14 cellular contexts compared by ENCODE assay signal in genomic region chr12:97595936-97596335, GRCh38.
"Had no signal": no experiment of that assay in that cellular context is flagged by ENCODE, and none has a peak within 500 bp of the region (broad histone marks: within the 10 kb centered on the region; RNA-seq: fewer than 3 reads in every experiment).

No MANE protein-coding gene starts in this region.

- H3K4me3 ChIP-seq: dorsolateral prefrontal cortex, gastrocnemius medialis, tibial nerve had no signal

- H3K27me3 ChIP-seq: brain microvascular endothelial cell, gastrocnemius medialis, tibial nerve had no signal

- H3K27ac ChIP-seq: brain microvascular endothelial cell, dorsolateral prefrontal cortex, gastrocnemius medialis, tibial nerve had no signal

- H3K27ac Mint-ChIP-seq: activated naive CD4-positive, alpha-beta T cell treated with anti-CD3 and anti-CD28 coated beads, Interleukin-2, amount 50 U/mL, for 24 hours; stimulated activated naive B cell treated with anti-CD40 and anti-IgM and Interleukin-4, amounts not matched to agents 10 μg/mL and 1 μg/mL and 100 μg/mL, for 72 hours; T-helper 17 cell had no signal

- H3K4me1 ChIP-seq: gastrocnemius medialis, tibial nerve had no signal

- ATAC-seq: gastrocnemius medialis; sciatic nerve; stimulated activated naive B cell treated with anti-CD40 and anti-IgM and Interleukin-4, amounts not matched to agents 10 μg/mL and 1 μg/mL and 100 μg/mL, for 72 hours; T-helper 17 cell had no signal

- DNase-seq: activated effector memory CD4-positive, alpha-beta T cell treated with Interleukin-2 at 50 U/mL for 16 hours; activated T-cell treated with anti-CD3 and anti-CD28 coated beads, Interleukin-2, amount 50 U/mL, for 1 hour; brain microvascular endothelial cell; dorsolateral prefrontal cortex; gastrocnemius medialis; midbrain; naive B cell; stimulated activated CD4-positive, alpha-beta T cell treated with anti-CD3 and anti-CD28 coated beads, Interleukin-2, amount 100 ng/mL, for 24 hours; stimulated activated naive B cell treated with anti-CD40 and anti-IgM and Interleukin-4, amounts not matched to agents 10 μg/mL and 1 μg/mL and 100 μg/mL, for 72 hours; T-helper 17 cell had no signal

- H3K36me3 ChIP-seq: brain microvascular endothelial cell, gastrocnemius medialis, tibial nerve had no signal

- H3K27me3 Mint-ChIP-seq: stimulated activated naive B cell treated with anti-CD40 and anti-IgM and Interleukin-4, amounts not matched to agents 10 μg/mL and 1 μg/mL and 100 μg/mL, for 72 hours; T-helper 17 cell had no signal

- H3K4me1 Mint-ChIP-seq: activated naive CD4-positive, alpha-beta T cell treated with anti-CD3 and anti-CD28 coated beads, Interleukin-2, amount 50 U/mL, for 24 hours; naive B cell; stimulated activated naive B cell treated with anti-CD40 and anti-IgM and Interleukin-4, amounts not matched to agents 10 μg/mL and 1 μg/mL and 100 μg/mL, for 72 hours; T-helper 17 cell had no signal

- H3K36me3 Mint-ChIP-seq: activated naive CD4-positive, alpha-beta T cell treated with anti-CD3 and anti-CD28 coated beads, Interleukin-2, amount 50 U/mL, for 24 hours; naive B cell; stimulated activated naive B cell treated with anti-CD40 and anti-IgM and Interleukin-4, amounts not matched to agents 10 μg/mL and 1 μg/mL and 100 μg/mL, for 72 hours had no signal

- FAIRE-seq: TTC549 had no signal

- H3K9me3 ChIP-seq: gastrocnemius medialis, tibial nerve had no signal

- H3K4me3 Mint-ChIP-seq: activated naive CD4-positive, alpha-beta T cell treated with anti-CD3 and anti-CD28 coated beads, Interleukin-2, amount 50 U/mL, for 24 hours; stimulated activated naive B cell treated with anti-CD40 and anti-IgM and Interleukin-4, amounts not matched to agents 10 μg/mL and 1 μg/mL and 100 μg/mL, for 72 hours; T-helper 17 cell had no signal
